In the genomic region with DNA sequence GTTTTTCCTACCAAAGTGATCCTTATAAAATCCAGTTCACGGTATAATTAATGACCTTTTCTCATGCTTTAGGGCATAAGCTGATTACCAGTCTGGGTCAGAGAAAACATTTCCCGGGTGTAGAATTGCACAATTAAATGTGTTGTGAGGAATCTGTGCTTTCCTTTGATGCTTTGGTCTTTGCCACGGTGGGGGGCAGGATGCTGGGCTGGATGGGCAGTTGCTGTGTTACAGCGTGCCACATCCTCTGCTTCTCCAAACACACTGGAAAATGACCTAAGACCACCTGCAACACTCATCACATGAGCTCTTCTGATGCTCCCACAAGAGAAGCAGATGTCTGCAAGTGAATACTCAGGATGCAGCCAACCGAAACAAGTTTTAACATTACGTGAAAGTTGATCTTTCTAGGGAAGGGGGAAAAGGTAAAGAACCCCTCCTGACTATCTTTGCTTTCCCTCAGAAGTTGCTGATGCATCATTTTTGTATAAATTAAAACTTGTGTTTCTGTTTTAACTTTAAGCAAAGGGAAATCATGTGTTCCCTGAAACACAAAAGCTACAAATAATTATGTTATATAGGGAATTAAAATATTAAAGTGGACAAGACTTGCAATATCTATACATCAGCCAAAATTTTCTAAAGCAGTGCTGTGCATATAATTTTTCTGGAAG, we compare ENCODE assay signal across 2 cellular contexts.
A peak's percentile ranks its signal among the peaks of the same experiment; 100 is the strongest.
TF ChIP-seq lines count a peak whose summit lies in the region.

No MANE protein-coding gene starts in this region.

TF ChIP-seq in GM23338, 12 proteins besides CTCF, POLR2A, EP300 and RAD21 (continued from another document):
- TF ChIP-seq ZNF462 (CRISPR knock-in tag; IDR thresholded peaks at IDR 0.05) (no peak), STAT1 (IDR thresholded peaks at IDR 0.05; ENCODE audit: unreplicated experiment) (no peak), ETS1 (IDR thresholded peaks at IDR 0.05) (no peak), CREB1 (CRISPR knock-in tag; IDR thresholded peaks at IDR 0.05; ENCODE audit: low read depth) (no peak)
- TF ChIP-seq, protein P1, sequence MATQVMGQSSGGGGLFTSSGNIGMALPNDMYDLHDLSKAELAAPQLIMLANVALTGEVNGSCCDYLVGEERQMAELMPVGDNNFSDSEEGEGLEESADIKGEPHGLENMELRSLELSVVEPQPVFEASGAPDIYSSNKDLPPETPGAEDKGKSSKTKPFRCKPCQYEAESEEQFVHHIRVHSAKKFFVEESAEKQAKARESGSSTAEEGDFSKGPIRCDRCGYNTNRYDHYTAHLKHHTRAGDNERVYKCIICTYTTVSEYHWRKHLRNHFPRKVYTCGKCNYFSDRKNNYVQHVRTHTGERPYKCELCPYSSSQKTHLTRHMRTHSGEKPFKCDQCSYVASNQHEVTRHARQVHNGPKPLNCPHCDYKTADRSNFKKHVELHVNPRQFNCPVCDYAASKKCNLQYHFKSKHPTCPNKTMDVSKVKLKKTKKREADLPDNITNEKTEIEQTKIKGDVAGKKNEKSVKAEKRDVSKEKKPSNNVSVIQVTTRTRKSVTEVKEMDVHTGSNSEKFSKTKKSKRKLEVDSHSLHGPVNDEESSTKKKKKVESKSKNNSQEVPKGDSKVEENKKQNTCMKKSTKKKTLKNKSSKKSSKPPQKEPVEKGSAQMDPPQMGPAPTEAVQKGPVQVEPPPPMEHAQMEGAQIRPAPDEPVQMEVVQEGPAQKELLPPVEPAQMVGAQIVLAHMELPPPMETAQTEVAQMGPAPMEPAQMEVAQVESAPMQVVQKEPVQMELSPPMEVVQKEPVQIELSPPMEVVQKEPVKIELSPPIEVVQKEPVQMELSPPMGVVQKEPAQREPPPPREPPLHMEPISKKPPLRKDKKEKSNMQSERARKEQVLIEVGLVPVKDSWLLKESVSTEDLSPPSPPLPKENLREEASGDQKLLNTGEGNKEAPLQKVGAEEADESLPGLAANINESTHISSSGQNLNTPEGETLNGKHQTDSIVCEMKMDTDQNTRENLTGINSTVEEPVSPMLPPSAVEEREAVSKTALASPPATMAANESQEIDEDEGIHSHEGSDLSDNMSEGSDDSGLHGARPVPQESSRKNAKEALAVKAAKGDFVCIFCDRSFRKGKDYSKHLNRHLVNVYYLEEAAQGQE (IDR thresholded peaks at IDR 0.05; ENCODE audit: unreplicated experiment): no peak

TF ChIP-seq in K562, 482 proteins besides CTCF, POLR2A, EP300 and RAD21 (continued from another document):
- TF ChIP-seq ZNF592 (IDR thresholded peaks at IDR 0.05) (no peak), MAFK (IDR thresholded peaks at IDR 0.05; ENCODE audit: low read length) (peak; percentile 25; the same call in 1 of the 2 replicates), IFI16 (CRISPR knock-in tag; IDR thresholded peaks at IDR 0.05) (no peak), FOXO4 (CRISPR knock-in tag; IDR thresholded peaks at IDR 0.05) (no peak), ZNF384 (IDR thresholded peaks at IDR 0.05; ENCODE audit: low read depth, low read length) (no peak), MAFF (IDR thresholded peaks at IDR 0.05; ENCODE audit: low read length) (peak; percentile 58), PHB (CRISPR knock-in tag; IDR thresholded peaks at IDR 0.05) (no peak), HIVEP1 (CRISPR knock-in tag; IDR thresholded peaks at IDR 0.05) (no peak), EGR1 (conservative IDR thresholded peaks at IDR 0.05) (no peak), ZNF174 (CRISPR knock-in tag; IDR thresholded peaks at IDR 0.05) (no peak), CBFB (CRISPR knock-in tag; IDR thresholded peaks at IDR 0.05) (no peak), BRF2 (IDR thresholded peaks at IDR 0.05; ENCODE audit: borderline replicate concordance, insufficient read depth, insufficient read length) (no peak), GTF2B (IDR thresholded peaks at IDR 0.05; ENCODE audit: extremely low read depth, insufficient read length) (no peak), FUS (optimal IDR thresholded peaks at IDR 0.05; ENCODE audit: low read depth, low read length) (no peak), NR1H2 (CRISPR knock-in tag; IDR thresholded peaks at IDR 0.05) (no peak), MEF2A (IDR thresholded peaks at IDR 0.05; ENCODE audit: control insufficient read depth, low read depth, low read length) (no peak), ZKSCAN8 (CRISPR knock-in tag; IDR thresholded peaks at IDR 0.05) (no peak), MYNN (IDR thresholded peaks at IDR 0.05) (no peak), MYNN (CRISPR knock-in tag; IDR thresholded peaks at IDR 0.05) (no peak), ZNF274 (IDR thresholded peaks at IDR 0.05; ENCODE audit: borderline replicate concordance, low read depth, low read length) (no peak)
- TF ChIP-seq, protein P2, sequence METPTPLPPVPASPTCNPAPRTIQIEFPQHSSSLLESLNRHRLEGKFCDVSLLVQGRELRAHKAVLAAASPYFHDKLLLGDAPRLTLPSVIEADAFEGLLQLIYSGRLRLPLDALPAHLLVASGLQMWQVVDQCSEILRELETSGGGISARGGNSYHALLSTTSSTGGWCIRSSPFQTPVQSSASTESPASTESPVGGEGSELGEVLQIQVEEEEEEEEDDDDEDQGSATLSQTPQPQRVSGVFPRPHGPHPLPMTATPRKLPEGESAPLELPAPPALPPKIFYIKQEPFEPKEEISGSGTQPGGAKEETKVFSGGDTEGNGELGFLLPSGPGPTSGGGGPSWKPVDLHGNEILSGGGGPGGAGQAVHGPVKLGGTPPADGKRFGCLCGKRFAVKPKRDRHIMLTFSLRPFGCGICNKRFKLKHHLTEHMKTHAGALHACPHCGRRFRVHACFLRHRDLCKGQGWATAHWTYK (CRISPR knock-in tag; IDR thresholded peaks at IDR 0.05): no peak
